In the genomic region with DNA sequence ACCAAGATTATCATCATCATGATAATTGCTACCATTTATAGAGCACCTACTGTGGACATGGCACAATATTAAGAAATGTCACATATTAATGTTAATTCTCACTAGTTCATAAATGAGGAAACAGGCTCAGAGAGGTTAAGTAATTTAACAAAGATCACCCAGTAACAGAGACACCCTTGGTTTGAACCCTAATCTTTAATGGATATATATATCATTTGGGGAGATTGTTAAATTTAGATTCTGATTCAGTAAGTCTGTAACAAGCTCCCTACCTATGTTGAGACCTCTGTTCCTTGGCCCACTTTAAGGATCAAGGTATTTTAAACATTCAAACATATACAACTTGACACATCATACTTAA, we compare ENCODE assay signal across 15 cellular contexts. TPM values are rescaled to one million over a fixed set of nuclear protein-coding genes. Genes with fewer than 3 reads are reported as not detected.
DNase-seq lines count a peak whose midpoint lies in the region; ATAC-seq and TF ChIP-seq lines count a peak whose summit lies in the region.
"Had no signal": no experiment of that assay in that cellular context is flagged by ENCODE, and none has a peak within 500 bp of the region (broad histone marks: within the 10 kb centered on the region; RNA-seq: fewer than 3 reads in every experiment).

No MANE protein-coding gene starts in this region.

- H2BK12ac ChIP-seq in trophoblast cell (ENCODE audit: low read length) = no peak overlapping the region

- H3K27me3 ChIP-seq in GM23248 (replicated peaks; ENCODE audit: insufficient read depth) = no peaks in the 10 kb centered on the region
- no peaks in the 10 kb centered on the region for H3K27me3 ChIP-seq in stomach smooth muscle (ENCODE audit: control insufficient read depth in 1 of 2, insufficient read depth in 2 of 2, low read length in 2 of 2)
- H3K27me3 ChIP-seq in trophoblast cell (ENCODE audit: insufficient read depth, low read length) = no peaks in the 10 kb centered on the region
- H3K27me3 ChIP-seq: testis had no signal

- no peaks in the 10 kb centered on the region for H4K20me1 ChIP-seq in GM23248 (ENCODE audit: insufficient read depth)

- H3K23ac ChIP-seq in trophoblast cell (ENCODE audit: low read length) = no peak overlapping the region

- peaks cover 36% of the 10 kb centered on the region for H3K4me1 ChIP-seq in GM23248 (ENCODE audit: insufficient read depth)
- peaks cover 36% of the 10 kb centered on the region for H3K4me1 ChIP-seq in stomach smooth muscle (ENCODE audit: control insufficient read depth, insufficient read depth, low read length)
- H3K4me1 ChIP-seq in trophoblast cell (ENCODE audit: control insufficient read depth in 1 of 2, insufficient read depth in 2 of 2, low read length in 2 of 2) = peaks cover 9 to 14% of the 10 kb centered on the region in 2 experiments

- H3K9me3 Mint-ChIP-seq in chondrocyte (ENCODE audit: low read depth) (no peaks in the 10 kb centered on the region), mesothelial cell of epicardium (no peaks in the 10 kb centered on the region)
- no peaks in the 10 kb centered on the region for H3K9me3 Mint-ChIP-seq in stimulated activated naive CD8-positive, alpha-beta T cell treated with anti-CD3 and anti-CD28 coated beads, Interleukin-15, amount 100 ng/mL, for 72 hours
- H3K9me3 Mint-ChIP-seq: activated T-helper 17 cell treated with anti-CD3 and anti-CD28 coated beads, Interleukin-2, amount 50 U/mL, for 72 hours; T-helper 1 cell treated with Interleukin-12 subunit alpha and Interleukin-12 subunit beta and Interleukin-4 antibody, amounts not matched to agents 30 μg/mL and 1 μg/mL, for 36 hours; WTC11 had no signal

- H3K14ac ChIP-seq in trophoblast cell (ENCODE audit: low read length) = no peak overlapping the region

- no peak for ATAC-seq in stimulated activated naive CD8-positive, alpha-beta T cell treated with anti-CD3 and anti-CD28 coated beads, Interleukin-15, amount 100 ng/mL, for 72 hours
- ATAC-seq in HG02798 (IDR thresholded peaks at IDR 0.05; ENCODE audit: poor library complexity, unreplicated experiment) (no peak), GM19351 (IDR thresholded peaks at IDR 0.05; ENCODE audit: unreplicated experiment) (no peak)
- ATAC-seq: activated T-helper 17 cell treated with anti-CD3 and anti-CD28 coated beads, Interleukin-2, amount 50 U/mL, for 72 hours; WTC11 had no signal

- no peak overlapping the region for H3K4ac ChIP-seq in trophoblast cell (ENCODE audit: low read depth, low read length)

- H3K9ac ChIP-seq in GM23248 = no peak overlapping the region; the same call in 1 of the 2 replicates
- peak overlapping the region; percentile 70 to 90 for H3K9ac ChIP-seq in stomach smooth muscle (ENCODE audit: low read length in 2 of 2)
- no peak overlapping the region for H3K9ac ChIP-seq in trophoblast cell (ENCODE audit: low read length)

- no peak overlapping the region for H4K12ac ChIP-seq in trophoblast cell (ENCODE audit: low read depth, low read length)

- no peaks in the 10 kb centered on the region for H3K9me2 ChIP-seq in GM23248 (ENCODE audit: insufficient read depth)

- H2BK5ac ChIP-seq in trophoblast cell (ENCODE audit: low read depth, low read length, poor library complexity) = no peak overlapping the region

- no peak overlapping the region for H2BK120ac ChIP-seq in trophoblast cell (ENCODE audit: insufficient read depth, low read length, poor library complexity)

- H2AFZ ChIP-seq in GM23248 = no peak overlapping the region
- no peak overlapping the region for H2AFZ ChIP-seq in trophoblast cell (ENCODE audit: insufficient read depth, low read length, poor library complexity)

- in situ Hi-C loops in GM23248 (cut with MboI) = no loop called here

- no peak overlapping the region; the same call in 1 of the 2 replicates for H3K4me3 ChIP-seq in GM23248
- H3K4me3 ChIP-seq in stomach smooth muscle (ENCODE audit: low read length in 2 of 2) = peak overlapping the region; percentile 79 to 83
- H3K4me3 ChIP-seq in trophoblast cell (ENCODE audit: low read depth, low read length) = no peak overlapping the region

- no peak overlapping the region for H4K8ac ChIP-seq in trophoblast cell (ENCODE audit: low read depth, low read length)

- TF ChIP-seq CTCF in chondrocyte (IDR thresholded peaks at IDR 0.05) (no peak), mesothelial cell of epicardium (IDR thresholded peaks at IDR 0.05; ENCODE audit: unreplicated experiment) (no peak)

- H3K4me3 Mint-ChIP-seq in chondrocyte (ENCODE audit: unreplicated experiment) (peak overlapping the region; percentile 81), mesothelial cell of epicardium (peak overlapping the region; percentile 71)
- H3K4me3 Mint-ChIP-seq in stimulated activated naive CD8-positive, alpha-beta T cell treated with anti-CD3 and anti-CD28 coated beads, Interleukin-15, amount 100 ng/mL, for 72 hours = no peak overlapping the region
- H3K4me3 Mint-ChIP-seq: activated T-helper 17 cell treated with anti-CD3 and anti-CD28 coated beads, Interleukin-2, amount 50 U/mL, for 72 hours; T-helper 1 cell treated with Interleukin-12 subunit alpha and Interleukin-12 subunit beta and Interleukin-4 antibody, amounts not matched to agents 30 μg/mL and 1 μg/mL, for 36 hours had no signal

- H3K79me2 ChIP-seq in GM23248 (ENCODE audit: insufficient read depth) (no peaks in the 10 kb centered on the region), trophoblast cell (ENCODE audit: control insufficient read depth, insufficient read depth, low read length, poor library complexity) (no peaks in the 10 kb centered on the region)

- H2AK5ac ChIP-seq in trophoblast cell (ENCODE audit: low read length) = no peak overlapping the region

- peak overlapping the region; percentile 98 for H3K27ac Mint-ChIP-seq in chondrocyte (ENCODE audit: unreplicated experiment)
- H3K27ac Mint-ChIP-seq in mesothelial cell of epicardium = no peak overlapping the region
- no peak overlapping the region for H3K27ac Mint-ChIP-seq in stimulated activated naive CD8-positive, alpha-beta T cell treated with anti-CD3 and anti-CD28 coated beads, Interleukin-15, amount 100 ng/mL, for 72 hours
- H3K27ac Mint-ChIP-seq: activated T-helper 17 cell treated with anti-CD3 and anti-CD28 coated beads, Interleukin-2, amount 50 U/mL, for 72 hours; T-helper 1 cell treated with Interleukin-12 subunit alpha and Interleukin-12 subunit beta and Interleukin-4 antibody, amounts not matched to agents 30 μg/mL and 1 μg/mL, for 36 hours; WTC11 had no signal

- H3K9me3 ChIP-seq in GM23248 (ENCODE audit: low read depth) (no peaks in the 10 kb centered on the region), stomach smooth muscle (ENCODE audit: control insufficient read depth in 2 of 2, low read length in 2 of 2) (no peaks in the 10 kb centered on the region), trophoblast cell (ENCODE audit: insufficient read depth, low read depth, low read length) (no peaks in the 10 kb centered on the region)
- H3K9me3 ChIP-seq: testis had no signal

- H3K4me2 ChIP-seq in GM23248 (ENCODE audit: unreplicated experiment) = peak overlapping the region; percentile 77
- no peak overlapping the region for H3K4me2 ChIP-seq in trophoblast cell (ENCODE audit: low read length)

- H3K27ac ChIP-seq in GM23248 (peak overlapping the region; percentile 48; the same call in 1 of the 2 replicates), stomach smooth muscle (ENCODE audit: low read length) (peak overlapping the region; percentile 84), trophoblast cell (ENCODE audit: low read depth, low read length) (no peak overlapping the region)

- H3K4me1 Mint-ChIP-seq in chondrocyte (ENCODE audit: low read depth) (peaks cover 76% of the 10 kb centered on the region), mesothelial cell of epicardium (peaks cover 64% of the 10 kb centered on the region)
- H3K4me1 Mint-ChIP-seq in stimulated activated naive CD8-positive, alpha-beta T cell treated with anti-CD3 and anti-CD28 coated beads, Interleukin-15, amount 100 ng/mL, for 72 hours = no peaks in the 10 kb centered on the region
- H3K4me1 Mint-ChIP-seq: activated T-helper 17 cell treated with anti-CD3 and anti-CD28 coated beads, Interleukin-2, amount 50 U/mL, for 72 hours had no signal

- H3K27me3 Mint-ChIP-seq in chondrocyte (ENCODE audit: low read depth) (no peaks in the 10 kb centered on the region), mesothelial cell of epicardium (ENCODE audit: low read depth) (no peaks in the 10 kb centered on the region)
- H3K27me3 Mint-ChIP-seq in stimulated activated naive CD8-positive, alpha-beta T cell treated with anti-CD3 and anti-CD28 coated beads, Interleukin-15, amount 100 ng/mL, for 72 hours = peaks cover 70% of the 10 kb centered on the region

- DNase-seq in GM23248 = no peak
- DNase-seq in chondrocyte (ENCODE audit: low spot score) = no peak
- DNase-seq in mesothelial cell of epicardium (ENCODE audit: low spot score in 2 of 2, unreplicated experiment in 2 of 2) = no peak
- no peak for DNase-seq in stimulated activated naive CD8-positive, alpha-beta T cell treated with anti-CD3 and anti-CD28 coated beads, Interleukin-15, amount 100 ng/mL, for 72 hours
- no peak for DNase-seq in trophoblast cell
- DNase-seq: activated CD8-positive, alpha-beta memory T cell treated with anti-CD3 and anti-CD28 coated beads for 24 hours; NCI-H2029; nucleus accumbens had no signal

- peaks cover 8% of the 10 kb centered on the region for H3K79me1 ChIP-seq in trophoblast cell (ENCODE audit: low read length)

- H3K18ac ChIP-seq in trophoblast cell (ENCODE audit: low read length) = no peak overlapping the region

- H3K36me3 Mint-ChIP-seq in chondrocyte (ENCODE audit: low read depth) (peaks cover 3% of the 10 kb centered on the region), mesothelial cell of epicardium (no peaks in the 10 kb centered on the region)
- H3K36me3 Mint-ChIP-seq: WTC11 had no signal

- no peaks in the 10 kb centered on the region for H3K36me3 ChIP-seq in GM23248 (ENCODE audit: low read depth)
- H3K36me3 ChIP-seq in stomach smooth muscle (ENCODE audit: control insufficient read depth in 2 of 2, insufficient read depth in 2 of 2, low read length in 2 of 2) = peaks cover 3 to 10% of the 10 kb centered on the region in 2 donors
- peaks cover 0 to 4% of the 10 kb centered on the region in 2 experiments for H3K36me3 ChIP-seq in trophoblast cell (ENCODE audit: control insufficient read depth in 1 of 2, insufficient read depth in 2 of 2, low read length in 2 of 2)

- H4K91ac ChIP-seq in trophoblast cell (ENCODE audit: low read depth, low read length) = no peak overlapping the region

- peaks cover 23% of the 10 kb centered on the region for H3F3A ChIP-seq in GM23248 (ENCODE audit: insufficient read depth)

RNA-seq across cellular contexts. Expression of a gene that starts 0.8 kb away (rescaled TPM):
- total RNA-seq in GM23248 (2014; rRNA removed; shearing (Covaris generic)) = 0.76 TPM in 1 of 2 replicates, not detected in the other
- polyA plus RNA-seq in GM23248 (2016; fragmentation: Nextera tagmentation; extraction: Ambion mirVana) = 0.18 TPM in 1 of 2 replicates, not detected in the other
- total RNA-seq in chondrocyte (4.7 to 7.5 TPM (median 5.3 TPM) in 3 replicates), mesothelial cell of epicardium (4.9 to 5.1 TPM (median 5.0 TPM) in 3 replicates)
- polyA plus RNA-seq in trophoblast cell (2013) = 3.7 and 4.1 TPM in 2 replicates
- total RNA-seq: activated T-helper 17 cell treated with anti-CD3 and anti-CD28 coated beads, Interleukin-2, amount 50 U/mL, for 72 hours had no signal

RNA-seq across cellular contexts. Expression of a gene that starts 27.4 kb away (rescaled TPM):
- total RNA-seq in GM23248 (2014; rRNA removed; shearing (Covaris generic)) = 6.9 and 13.2 TPM in 2 replicates
- polyA plus RNA-seq in GM23248 (2016; fragmentation: Nextera tagmentation; extraction: Ambion mirVana) = 7.9 and 8.0 TPM in 2 replicates
- total RNA-seq in chondrocyte = 6.6 to 8.8 TPM (median 8.2 TPM) in 3 replicates
- total RNA-seq in mesothelial cell of epicardium = 13.3 to 15.8 TPM (median 13.3 TPM) in 3 replicates
- polyA plus RNA-seq in trophoblast cell (2013) = 22.6 TPM in 2 replicates

Comparison
In these comparisons a context has a peak if more than half of its experiments do, and no peak if none do; other contexts are left out.
1. H3K4me3 ChIP-seq: peak in stomach smooth muscle (2 of 2); none in GM23248 (single experiment) and trophoblast cell (single experiment).
2. H3K9ac ChIP-seq: peak in stomach smooth muscle (2 of 2); none in GM23248 (single experiment) and trophoblast cell (single experiment).
3. H3K4me3 Mint-ChIP-seq: peak in chondrocyte (single experiment) and mesothelial cell of epicardium (single experiment); none in stimulated activated naive CD8-positive, alpha-beta T cell treated with anti-CD3 and anti-CD28 coated beads, Interleukin-15, amount 100 ng/mL, for 72 hours (0 of 2).